10 cellular contexts compared by ENCODE assay signal in genomic region chr7:128962837-128963236, GRCh38. TPM values are rescaled to one million over a fixed set of nuclear protein-coding genes. Genes with fewer than 3 reads are reported as not detected.
A peak's percentile ranks its signal among the peaks of the same experiment; 100 is the strongest.
DNase-seq lines count a peak whose midpoint lies in the region; ATAC-seq and TF ChIP-seq lines count a peak whose summit lies in the region.
"Had no signal": no experiment of that assay in that cellular context is flagged by ENCODE, and none has a peak within 500 bp of the region (broad histone marks: within the 10 kb centered on the region; RNA-seq: fewer than 3 reads in every experiment).

No MANE protein-coding gene starts in this region.

- no peaks in the 10 kb centered on the region for H3K4me1 ChIP-seq in CD4-positive, CD25-positive, alpha-beta regulatory T cell (ENCODE audit: control insufficient read depth, insufficient read depth, low read length, poor library complexity, severe bottlenecking)

- peaks cover 9 to 19% (median 14%) of the 10 kb centered on the region in 4 donors for H3K4me1 Mint-ChIP-seq in CD4-positive, CD25-positive, alpha-beta regulatory T cell

- peak overlapping the region; percentile 28 to 82 (median 63) for H3K27ac Mint-ChIP-seq in CD4-positive, CD25-positive, alpha-beta regulatory T cell

- H3K27me3 ChIP-seq in CD4-positive, CD25-positive, alpha-beta regulatory T cell (ENCODE audit: control insufficient read depth, insufficient read depth, low read length): no peaks in the 10 kb centered on the region

- no peak overlapping the region for H3K4me3 ChIP-seq in CD4-positive, CD25-positive, alpha-beta regulatory T cell (ENCODE audit: low read depth, low read length)
- no peak overlapping the region for H3K4me3 ChIP-seq in fibroblast of pulmonary artery (replicated peaks; ENCODE audit: low read depth, low read length)

- peaks cover 4% of the 10 kb centered on the region for H3K27me3 Mint-ChIP-seq in CD4-positive, CD25-positive, alpha-beta regulatory T cell

- no peak for DNase-seq in CD4-positive, CD25-positive, alpha-beta regulatory T cell
- DNase-seq in fibroblast of pulmonary artery (ENCODE audit: low read depth): peak; percentile 9
- no peak for DNase-seq in NCI-H82 treated with DMSO at 0.1 percent for 48 hours (lab: John Stamatoyannopoulos, UW; ENCODE audit: unreplicated experiment)
- no peak for DNase-seq in NCI-H1092 (lab: John Stamatoyannopoulos, UW)
- no peak for DNase-seq in amygdala (lab: John Stamatoyannopoulos, UW)
- no peak for DNase-seq in NCI-H526 (lab: John Stamatoyannopoulos, UW)
- DNase-seq: Calu3 had no signal

- H3K27ac ChIP-seq in CD4-positive, CD25-positive, alpha-beta regulatory T cell (ENCODE audit: insufficient read depth, low read length, poor library complexity, severe bottlenecking): no peak overlapping the region

- H3K9me3 Mint-ChIP-seq in CD4-positive, CD25-positive, alpha-beta regulatory T cell: peaks cover 0 to 2% (median 0%) of the 10 kb centered on the region in 7 donors

- H3K9me3 ChIP-seq in CD4-positive, CD25-positive, alpha-beta regulatory T cell (ENCODE audit: control insufficient read depth in 2 of 2, low read length in 2 of 2): no peaks in the 10 kb centered on the region

- peaks cover 49% of the 10 kb centered on the region for H3K36me3 Mint-ChIP-seq in CD4-positive, CD25-positive, alpha-beta regulatory T cell

- ATAC-seq in CD4-positive, CD25-positive, alpha-beta regulatory T cell (ENCODE audit: low read depth in 2 of 2): no peak
- ATAC-seq in GM21367 (IDR thresholded peaks at IDR 0.05; ENCODE audit: unreplicated experiment): peak; percentile 19
- peak; percentile 16 for ATAC-seq in HG03439 (IDR thresholded peaks at IDR 0.05; ENCODE audit: unreplicated experiment)

- peaks cover 63% of the 10 kb centered on the region for H3K36me3 ChIP-seq in CD4-positive, CD25-positive, alpha-beta regulatory T cell (ENCODE audit: control insufficient read depth, insufficient read depth, low read length)

- no peak for TF ChIP-seq CTCF in fibroblast of pulmonary artery (IDR thresholded peaks at IDR 0.05; ENCODE audit: low read length, missing control alignments)

- H3K4me3 Mint-ChIP-seq in CD4-positive, CD25-positive, alpha-beta regulatory T cell: no peak overlapping the region

RNA-seq across cellular contexts. Expression of gene IRF5, which starts 25.1 kb away (rescaled TPM):
- 13.5 TPM for total RNA-seq in CD4-positive, CD25-positive, alpha-beta regulatory T cell
- 10 to 100 TPM; 18.8 to 24.1 (median 20.0) TPM for polyA plus RNA-seq in CD4-positive, CD25-positive, alpha-beta regulatory T cell

RNA-seq across cellular contexts. Expression of gene KCP, which starts 52.3 kb away (rescaled TPM):
- total RNA-seq in CD4-positive, CD25-positive, alpha-beta regulatory T cell: 0.22 TPM
- under 1 TPM in 2 of 4 donors, not detected in 2; 0.08 TPM for polyA plus RNA-seq in CD4-positive, CD25-positive, alpha-beta regulatory T cell
- total RNA-seq: NCI-H460 had no signal

Comparison
In these comparisons a context has a peak if more than half of its experiments do, and no peak if none do; other contexts are left out.
1. ATAC-seq: peak in GM21367 (single experiment) and HG03439 (single experiment); none in CD4-positive, CD25-positive, alpha-beta regulatory T cell (0 of 2).